In genomic region chr12:67377541-67377940, GRCh38 we compare ENCODE assay signal across 25 cellular contexts.
"Had no signal": no experiment of that assay in that cellular context is flagged by ENCODE, and none has a peak within 500 bp of the region (broad histone marks: within the 10 kb centered on the region; RNA-seq: fewer than 3 reads in every experiment).

No MANE protein-coding gene starts in this region.

- H3K27ac ChIP-seq: coronary artery, gastroesophageal sphincter, heart left ventricle, hepatocyte, left lung, neural progenitor cell, parathyroid adenoma, right lobe of liver, stomach, thyroid gland, upper lobe of left lung had no signal

- H3K4me2 ChIP-seq: hepatocyte, neural progenitor cell, smooth muscle cell had no signal

- H3K27me3 ChIP-seq: gastroesophageal sphincter, heart left ventricle, hepatocyte, left lung, neural progenitor cell, right lobe of liver, stomach, thyroid gland, upper lobe of left lung had no signal

- H3K36me3 ChIP-seq: gastroesophageal sphincter, heart left ventricle, left lung, neural progenitor cell, right lobe of liver, stomach, thyroid gland, upper lobe of left lung had no signal

- H3K9me3 ChIP-seq: gastroesophageal sphincter, left lung, right lobe of liver, stomach, thyroid gland, upper lobe of left lung had no signal

- H3K4me1 ChIP-seq: gastroesophageal sphincter, heart left ventricle, left lung, neural progenitor cell, parathyroid adenoma, right lobe of liver, stomach, thyroid gland, upper lobe of left lung had no signal

- DNase-seq: dermis blood vessel endothelial cell; effector memory CD4-positive, alpha-beta T cell; foreskin fibroblast; heart left ventricle; left cardiac atrium; left lung; mesendoderm; midbrain; naive thymus-derived CD4-positive, alpha-beta T cell; right lobe of liver; stimulated activated CD4-positive, alpha-beta T cell treated with anti-CD3 and anti-CD28 coated beads, Interleukin-12 subunit alpha, Interleukin-12 subunit beta, amount 100 ng/mL, for 4 hours; stimulated activated CD4-positive, alpha-beta T cell treated with anti-CD3 and anti-CD28 coated beads, Interleukin-1b, Interleukin-23, amount 100 ng/mL, for 48 hours; stimulated activated CD4-positive, alpha-beta T cell treated with anti-CD3 and anti-CD28 coated beads, Interleukin-4, amount 100 ng/mL, for 24 hours; stimulated activated naive CD4-positive, alpha-beta T cell treated with Interleukin-2 at 50 U/mL for 16 hours; stomach; thyroid gland; upper lobe of left lung had no signal

- H2AFZ ChIP-seq: hepatocyte, neural progenitor cell, parathyroid adenoma had no signal

- H3K4me3 ChIP-seq: coronary artery, gastroesophageal sphincter, heart left ventricle, hepatocyte, left lung, neural progenitor cell, right lobe of liver, smooth muscle cell, stomach, thyroid gland, upper lobe of left lung had no signal

- FAIRE-seq: endothelial cell of umbilical vein, urothelium cell line had no signal

- H3K9ac ChIP-seq: neural progenitor cell, parathyroid adenoma had no signal

- H3K79me2 ChIP-seq: hepatocyte, parathyroid adenoma had no signal
